ENCODE assay signal across 11 cellular contexts in the genomic region with DNA sequence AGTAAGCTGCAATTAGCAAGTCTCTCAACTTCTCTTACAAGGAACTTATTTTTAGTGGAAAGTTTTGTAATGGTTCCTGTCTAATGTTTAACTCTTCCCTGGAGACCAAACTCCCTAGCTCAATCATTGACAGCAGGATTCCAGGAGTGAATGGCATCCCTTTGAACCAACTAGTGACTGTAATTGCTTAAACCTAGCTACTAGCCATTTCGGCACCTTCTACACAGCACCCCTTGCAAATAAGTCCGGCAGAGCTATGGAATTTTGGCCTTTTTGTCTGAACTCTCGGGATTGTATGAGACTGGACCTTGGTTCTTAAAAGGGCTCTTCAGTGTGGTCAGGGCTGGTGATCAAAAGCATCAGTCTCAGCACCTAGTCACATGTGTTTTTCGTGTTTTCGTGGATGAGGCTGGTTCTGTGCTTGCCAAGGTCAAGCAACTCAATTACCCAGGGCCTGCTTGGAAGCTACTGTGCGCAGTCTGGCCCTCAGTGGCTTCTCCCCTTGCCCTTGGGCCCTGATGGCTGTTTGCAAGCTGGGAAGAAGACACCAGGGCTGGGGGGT.
DNase-seq lines count a peak whose midpoint lies in the region; ATAC-seq and TF ChIP-seq lines count a peak whose summit lies in the region.
"Had no signal": no experiment of that assay in that cellular context is flagged by ENCODE, and none has a peak within 500 bp of the region (broad histone marks: within the 10 kb centered on the region; RNA-seq: fewer than 3 reads in every experiment).

No MANE protein-coding gene starts in this region.

- DNase-seq in activated T-cell treated with anti-CD3 and anti-CD28 coated beads, Interleukin-2, amount 50 U/mL, for 24 hours, result no peak
- no peak for DNase-seq in activated T-cell treated with anti-CD3 and anti-CD28 coated beads for 4 hours
- no peak for DNase-seq in activated T-helper 1 cell treated with anti-CD3 and anti-CD28 coated beads, Interleukin-12 subunit alpha, Interleukin-12 subunit beta, Interleukin-2, Interleukin-4 antibody, amounts not matched to agents 30 ng/mL and 10 ng/mL and 1 ng/mL, durations not matched to agents 14 hours and 24 hours and 36 hours (ENCODE audit: low spot score)
- no peak for DNase-seq in left colon
- DNase-seq in stomach, result no peak
- DNase-seq in epidermal melanocyte (ENCODE audit: insufficient read length, low spot score), result no peak
- DNase-seq in NCI-H345 (lab: John Stamatoyannopoulos, UW), result no peak
- no peak for DNase-seq in GM13976 (ENCODE audit: low spot score)
- DNase-seq: activated CD4-positive, alpha-beta T cell treated with anti-CD3 and anti-CD28 coated beads, Interleukin-2, amount 50 U/mL, for 1 hour; central memory CD4-positive, alpha-beta T cell; head of caudate nucleus had no signal

- intact Hi-C loops in activated T-helper 1 cell treated with anti-CD3 and anti-CD28 coated beads, Interleukin-12 subunit alpha, Interleukin-12 subunit beta, Interleukin-2, Interleukin-4 antibody, amounts not matched to agents 30 ng/mL and 10 ng/mL and 1 ng/mL, durations not matched to agents 14 hours and 24 hours and 36 hours (cut with micrococcal nuclease), result loop anchor here (1.0 to 5.0 kb wide), 3 partner anchors 56 to 530 kb away; a partner anchor contains a TSS
- intact Hi-C loops in left colon (cut with DNase I, micrococcal nuclease) (no loop called here), stomach (cut with DNase I; ENCODE audit: low total_unique reads) (no loop called here)

- H3K4me1 Mint-ChIP-seq in activated T-cell treated with anti-CD3 and anti-CD28 coated beads, Interleukin-2, amount 50 U/mL, for 24 hours (ENCODE audit: low read depth), result peaks cover 94% of the 10 kb centered on the region
- peaks cover 91% of the 10 kb centered on the region for H3K4me1 Mint-ChIP-seq in activated T-helper 1 cell treated with anti-CD3 and anti-CD28 coated beads, Interleukin-12 subunit alpha, Interleukin-12 subunit beta, Interleukin-2, Interleukin-4 antibody, amounts not matched to agents 30 ng/mL and 10 ng/mL and 1 ng/mL, durations not matched to agents 14 hours and 24 hours and 36 hours (ENCODE audit: low read depth)

- H3K27me3 Mint-ChIP-seq in activated T-cell treated with anti-CD3 and anti-CD28 coated beads, Interleukin-2, amount 50 U/mL, for 24 hours, result no peaks in the 10 kb centered on the region
- no peaks in the 10 kb centered on the region for H3K27me3 Mint-ChIP-seq in activated T-helper 1 cell treated with anti-CD3 and anti-CD28 coated beads, Interleukin-12 subunit alpha, Interleukin-12 subunit beta, Interleukin-2, Interleukin-4 antibody, amounts not matched to agents 30 ng/mL and 10 ng/mL and 1 ng/mL, durations not matched to agents 14 hours and 24 hours and 36 hours (ENCODE audit: insufficient read depth)

- peak overlapping the region in 3 of 5 donors; percentile 2 to 83 (median 73) for H3K27ac ChIP-seq in stomach

- 67 to 93% (median 90%) methylated on average over 5 to 6 of the region's 6 CpGs for WGBS in stomach, 5 donors

- in situ Hi-C loops in GM13976 (cut with MboI; ENCODE audit: low sequenced_read_pairs, unreplicated experiment), result no loop called here

- H3K27me3 ChIP-seq in stomach, result no peaks in the 10 kb centered on the region

- H3K4me1 ChIP-seq in stomach, result peaks cover 3 to 42% (median 15%) of the 10 kb centered on the region in 4 donors

- H3K9me3 Mint-ChIP-seq in activated T-cell treated with anti-CD3 and anti-CD28 coated beads, Interleukin-2, amount 50 U/mL, for 24 hours, result no peaks in the 10 kb centered on the region
- H3K9me3 Mint-ChIP-seq in activated T-helper 1 cell treated with anti-CD3 and anti-CD28 coated beads, Interleukin-12 subunit alpha, Interleukin-12 subunit beta, Interleukin-2, Interleukin-4 antibody, amounts not matched to agents 30 ng/mL and 10 ng/mL and 1 ng/mL, durations not matched to agents 14 hours and 24 hours and 36 hours, result peaks cover 7% of the 10 kb centered on the region

- H3K9me3 ChIP-seq in stomach, result no peaks in the 10 kb centered on the region

- H3K36me3 Mint-ChIP-seq in activated T-cell treated with anti-CD3 and anti-CD28 coated beads, Interleukin-2, amount 50 U/mL, for 24 hours (ENCODE audit: low read depth), result peaks cover 40% of the 10 kb centered on the region
- peaks cover 51% of the 10 kb centered on the region for H3K36me3 Mint-ChIP-seq in activated T-helper 1 cell treated with anti-CD3 and anti-CD28 coated beads, Interleukin-12 subunit alpha, Interleukin-12 subunit beta, Interleukin-2, Interleukin-4 antibody, amounts not matched to agents 30 ng/mL and 10 ng/mL and 1 ng/mL, durations not matched to agents 14 hours and 24 hours and 36 hours (ENCODE audit: low read depth)

- no peaks in the 10 kb centered on the region for H3K36me3 ChIP-seq in stomach

- TF ChIP-seq EP300 in stomach (IDR thresholded peaks at IDR 0.05), result no peak

- peak; percentile 93 for ATAC-seq in left colon

- peak overlapping the region; percentile 83 for H3K27ac Mint-ChIP-seq in activated T-cell treated with anti-CD3 and anti-CD28 coated beads, Interleukin-2, amount 50 U/mL, for 24 hours
- H3K27ac Mint-ChIP-seq in activated T-helper 1 cell treated with anti-CD3 and anti-CD28 coated beads, Interleukin-12 subunit alpha, Interleukin-12 subunit beta, Interleukin-2, Interleukin-4 antibody, amounts not matched to agents 30 ng/mL and 10 ng/mL and 1 ng/mL, durations not matched to agents 14 hours and 24 hours and 36 hours, result peak overlapping the region; percentile 92

- TF ChIP-seq CTCF in stomach (IDR thresholded peaks at IDR 0.05) (no peak), GM13976 (IDR thresholded peaks at IDR 0.05; ENCODE audit: borderline replicate concordance, control extremely low read depth, extremely low read depth, insufficient read depth, missing control alignments) (no peak)

- TF ChIP-seq POLR2A in stomach (IDR thresholded peaks at IDR 0.05), result no peak

- H3K4me3 ChIP-seq in stomach, result no peak overlapping the region

- H3K4me3 Mint-ChIP-seq in activated T-cell treated with anti-CD3 and anti-CD28 coated beads, Interleukin-2, amount 50 U/mL, for 24 hours, result no peak overlapping the region
- peak overlapping the region; percentile 55 for H3K4me3 Mint-ChIP-seq in activated T-helper 1 cell treated with anti-CD3 and anti-CD28 coated beads, Interleukin-12 subunit alpha, Interleukin-12 subunit beta, Interleukin-2, Interleukin-4 antibody, amounts not matched to agents 30 ng/mL and 10 ng/mL and 1 ng/mL, durations not matched to agents 14 hours and 24 hours and 36 hours
